Comparison of ENCODE assay signal across 8 cellular contexts in genomic region chr2:100563407-100564247, GRCh38. TPM values are rescaled to one million over a fixed set of nuclear protein-coding genes. Genes with fewer than 3 reads are reported as not detected.
DNase-seq lines count a peak whose midpoint lies in the region; ATAC-seq and TF ChIP-seq lines count a peak whose summit lies in the region.

No MANE protein-coding gene starts in this region.

- intact Hi-C loops in mammary epithelial cell (cut with micrococcal nuclease), result loop anchor here (5.0 kb wide), 1 partner anchor 136 kb away; no protein-coding TSS in a partner anchor
- intact Hi-C loops in aorta (cut with DNase I), result loop anchor here (5.0 to 10.0 kb wide), 2 partner anchors 139 to 146 kb away; partner anchors contain the start of gene CHST10 (in 1 of the 2)

- H3K9ac ChIP-seq in HUES48 (ENCODE audit: low read depth, low read length) (peak overlapping the region; percentile 95), mammary epithelial cell (ENCODE audit: insufficient read depth, low read length) (peak overlapping the region; percentile 95)

- H3K4me2 ChIP-seq in mammary epithelial cell (ENCODE audit: insufficient read depth, low read depth, low read length), result peak overlapping the region; percentile 85

- peak overlapping the region; percentile 97 for H2AFZ ChIP-seq in mammary epithelial cell (ENCODE audit: low read depth, low read length)

- H3K27ac ChIP-seq in HUES48 (ENCODE audit: low read depth, low read length) (peak overlapping the region; percentile 98), mammary epithelial cell (ENCODE audit: insufficient read depth, low read depth, low read length) (peak overlapping the region; percentile 89), lung (ENCODE audit: low read depth in 1 of 2, low read length in 1 of 2) (peak overlapping the region; percentile 86 to 93), aorta (ENCODE audit: low read depth in 1 of 2, low read length in 2 of 2) (peak overlapping the region in 1 of 2 donors; percentile 14)

- H3K4me1 ChIP-seq in HUES48 (ENCODE audit: control insufficient read depth, insufficient read depth, low read length) (peaks cover 9% of the 10 kb centered on the region), mammary epithelial cell (ENCODE audit: insufficient read depth, low read length) (no peaks in the 10 kb centered on the region), lung (ENCODE audit: control insufficient read depth in 2 of 2, insufficient read depth in 2 of 2, low read length in 2 of 2) (peaks cover 0 to 10% of the 10 kb centered on the region in 2 donors), aorta (ENCODE audit: control insufficient read depth in 1 of 2, insufficient read depth in 2 of 2, low read length in 2 of 2) (no peaks in the 10 kb centered on the region)

- peak; percentile 19 for ATAC-seq in GM19438 (IDR thresholded peaks at IDR 0.05; ENCODE audit: low read depth, unreplicated experiment)
- ATAC-seq in lung (ENCODE audit: insufficient read depth, low FRiP score), result peak; percentile 1
- ATAC-seq in aorta (ENCODE audit: low FRiP score), result peak; percentile 4

- POLR2A ChIA-PET in AG04449 (lab: Yijun Ruan, JAX), result interaction anchor here (0.8 to 1.0 kb wide), 5 partner anchors 11 to 1136 kb away, joined by 3 to 6 read pairs (median 3); partner anchors contain the start of gene RPL31

- in situ Hi-C loops in mammary epithelial cell (cut with MboI; ENCODE audit: low sequenced_read_pairs in 2 of 2), result no loop called here

- dilution Hi-C loops in mammary epithelial cell (cut with HindIII; ENCODE audit: low sequenced_read_pairs), result no loop called here

- TF ChIP-seq CTCF in AG04449 (IDR thresholded peaks at IDR 0.05; ENCODE audit: insufficient read depth, low read length, missing control alignments) (no peak), mammary epithelial cell (conservative IDR thresholded peaks at IDR 0.05 in 1 of 2, IDR thresholded peaks at IDR 0.05 in 1 of 2; ENCODE audit: extremely low read depth in 1 of 2, insufficient read depth in 1 of 2, low read depth in 1 of 2, low read length in 2 of 2) (no peak), lung (IDR thresholded peaks at IDR 0.05; ENCODE audit: control extremely low read depth, extremely low read depth) (no peak)

- H3K36me3 ChIP-seq in HUES48 (ENCODE audit: control insufficient read depth, insufficient read depth, low read length) (peaks cover 20% of the 10 kb centered on the region), mammary epithelial cell (ENCODE audit: insufficient read depth, low read length) (no peaks in the 10 kb centered on the region), lung (ENCODE audit: control insufficient read depth in 2 of 2, insufficient read depth in 2 of 2, low read length in 2 of 2) (peaks cover 8 to 9% of the 10 kb centered on the region in 2 donors), aorta (ENCODE audit: control insufficient read depth in 1 of 2, insufficient read depth in 2 of 2, low read length in 1 of 2) (peaks cover 0 to 2% of the 10 kb centered on the region in 2 donors)

- peaks cover 18% of the 10 kb centered on the region for H3K79me2 ChIP-seq in mammary epithelial cell (ENCODE audit: insufficient read depth, low read length)

- H3K9me3 ChIP-seq in HUES48 (ENCODE audit: control insufficient read depth, insufficient read depth, low read length), result no peaks in the 10 kb centered on the region
- no peaks in the 10 kb centered on the region for H3K9me3 ChIP-seq in mammary epithelial cell (replicated peaks; ENCODE audit: insufficient read depth, low read length)
- H3K9me3 ChIP-seq in lung (ENCODE audit: control insufficient read depth in 2 of 2, insufficient read depth in 1 of 2, low read length in 1 of 2), result no peaks in the 10 kb centered on the region
- H3K9me3 ChIP-seq in aorta (ENCODE audit: control insufficient read depth, low read length), result no peaks in the 10 kb centered on the region

- peak overlapping the region; percentile 93 for H3K4me3 ChIP-seq in AG04449 (ENCODE audit: low read depth, low read length)
- H3K4me3 ChIP-seq in HUES48 (ENCODE audit: low read depth, low read length), result peak overlapping the region; percentile 98
- H3K4me3 ChIP-seq in mammary epithelial cell (replicated peaks in 1 of 3; ENCODE audit: insufficient read depth in 1 of 3, low read depth in 2 of 3, low read length in 3 of 3), result peak overlapping the region; percentile 82 to 91 (median 89)
- H3K4me3 ChIP-seq in lung, result peak overlapping the region; percentile 71
- H3K4me3 ChIP-seq in aorta (ENCODE audit: low read length in 2 of 2), result peak overlapping the region; percentile 59 to 82

- no peaks in the 10 kb centered on the region for H4K20me1 ChIP-seq in mammary epithelial cell (ENCODE audit: insufficient read depth, low read length)

- BruUV-seq in mammary epithelial cell (replicated peaks; lab: Mats Ljungman, UMichigan), result TSS peak; percentile 71

- H3K27me3 ChIP-seq in HUES48 (ENCODE audit: control insufficient read depth, insufficient read depth, low read length) (no peaks in the 10 kb centered on the region), mammary epithelial cell (ENCODE audit: insufficient read depth, low read length) (no peaks in the 10 kb centered on the region), lung (ENCODE audit: control insufficient read depth, insufficient read depth) (no peaks in the 10 kb centered on the region), aorta (ENCODE audit: control insufficient read depth in 1 of 2, insufficient read depth in 2 of 2, low read length in 1 of 2) (no peaks in the 10 kb centered on the region)

- WGBS in mammary epithelial cell (ENCODE audit: low coverage, missing lambda C conversion rate), result 14% methylated on average over 23 of the region's 24 CpGs
- 22 to 29% methylated on average over 24 of the region's 24 CpGs for WGBS in lung, 2 donors
- WGBS in aorta, 2 donors, result 16 to 19% methylated on average over 24 of the region's 24 CpGs

- CTCF ChIA-PET in AG04449 (lab: Yijun Ruan, JAX) (no interaction called here), mammary epithelial cell (lab: Charles Lee; ENCODE audit: low non-redundant PET) (interaction anchor here (0.5 to 0.6 kb wide), 2 partner anchors 141 to 1227 kb away, joined by 4 read pairs; partner anchors contain the start of gene EIF5B)

- DNase-seq in AG04449 (ENCODE audit: low read depth, low spot score) (no peak), mammary epithelial cell (no peak), lung (ENCODE audit: low spot score) (no peak), aorta (no peak), NCI-H1092 treated with DMSO at 0.1 percent for 48 hours (lab: John Stamatoyannopoulos, UW) (no peak), SHP77 (lab: John Stamatoyannopoulos, UW) (no peak)

RNA-seq across cellular contexts. Expression of gene PDCL3, which starts 0.8 kb away (rescaled TPM):
- total RNA-seq in mammary epithelial cell (10 to 100 TPM; 20.8 to 25.7 TPM), lung (10 to 100 TPM in 1 of 2 donors, 1 to 10 TPM in 1; 8.2 to 19.7 TPM), aorta (10 to 100 TPM; 15.8 to 24.7 TPM)
- polyA plus RNA-seq in mammary epithelial cell (24.4 TPM), lung (10 to 100 TPM; 26.7 to 29.9 TPM), aorta (10 to 100 TPM; 18.0 to 50.8 TPM)
- polyA minus RNA-seq in mammary epithelial cell, result 42.6 TPM
